In genomic region chr5:56155085-56155484, GRCh38 we compare ENCODE assay signal across 12 cellular contexts.
DNase-seq lines count a peak whose midpoint lies in the region; ATAC-seq, FAIRE-seq and TF ChIP-seq lines count a peak whose summit lies in the region.
"Had no signal": no experiment of that assay in that cellular context is flagged by ENCODE, and none has a peak within 500 bp of the region (broad histone marks: within the 10 kb centered on the region; RNA-seq: fewer than 3 reads in every experiment).

No MANE protein-coding gene starts in this region.

- no peak overlapping the region for H3K27ac Mint-ChIP-seq in GM23338
- H3K27ac Mint-ChIP-seq: activated B cell treated with CpG ODN at 0.5 μM for 24 hours; natural killer cell treated with Interleukin-12 subunit alpha and Interleukin-12 subunit beta and Interleukin-15 and Interleukin-18, amount 100 ng/mL, for 72 hours had no signal

- in situ Hi-C loops in G401 (cut with HindIII; ENCODE audit: low sequenced_read_pairs) = no loop called here

- H3K4me1 Mint-ChIP-seq in GM23338 = peaks cover 26% of the 10 kb centered on the region

- H3K4me3 Mint-ChIP-seq in GM23338 = no peak overlapping the region
- H3K4me3 Mint-ChIP-seq: activated B cell treated with CpG ODN at 0.5 μM for 24 hours; natural killer cell treated with Interleukin-12 subunit alpha and Interleukin-12 subunit beta and Interleukin-15 and Interleukin-18, amount 100 ng/mL, for 72 hours had no signal

- ATAC-seq in GM23338 (no peak), HG03378 (IDR thresholded peaks at IDR 0.05; ENCODE audit: unreplicated experiment) (no peak), HG02642 (IDR thresholded peaks at IDR 0.05; ENCODE audit: poor library complexity, unreplicated experiment) (no peak)
- ATAC-seq: natural killer cell treated with Interleukin-12 subunit alpha and Interleukin-12 subunit beta and Interleukin-15 and Interleukin-18, amount 100 ng/mL, for 72 hours had no signal

- no peaks in the 10 kb centered on the region for H3K9me3 ChIP-seq in OCI-LY3 (ENCODE audit: insufficient read depth, low read length)
- H3K9me3 ChIP-seq in effector memory CD4-positive, alpha-beta T cell (ENCODE audit: control insufficient read depth, low read length) = no peaks in the 10 kb centered on the region
- H3K9me3 ChIP-seq in smooth muscle cell (replicated peaks; ENCODE audit: low read depth) = no peaks in the 10 kb centered on the region

- FAIRE-seq in HTR-8/SVneo (lab: Jason Lieb, UNC) = no peak
- FAIRE-seq: bronchial epithelial cell had no signal

- peaks cover 3% of the 10 kb centered on the region for H3K27me3 Mint-ChIP-seq in GM23338 (ENCODE audit: insufficient read depth, low read depth, poor library complexity)
- H3K27me3 Mint-ChIP-seq: activated B cell treated with CpG ODN at 0.5 μM for 24 hours had no signal

- H3K9ac ChIP-seq in OCI-LY3 (ENCODE audit: low read length) (no peak overlapping the region), smooth muscle cell (ENCODE audit: low read depth) (no peak overlapping the region)

- no peaks in the 10 kb centered on the region for H3K36me3 Mint-ChIP-seq in GM23338 (ENCODE audit: low read depth)
- H3K36me3 Mint-ChIP-seq: natural killer cell treated with Interleukin-12 subunit alpha and Interleukin-12 subunit beta and Interleukin-15 and Interleukin-18, amount 100 ng/mL, for 72 hours had no signal

- DNase-seq in GM23338 (ENCODE audit: low spot score) (no peak), smooth muscle cell (lab: John Stamatoyannopoulos, UW; ENCODE audit: unreplicated experiment) (no peak), HTR-8/SVneo (ENCODE audit: insufficient read length, low spot score) (no peak), G401 (ENCODE audit: low spot score) (no peak)
- DNase-seq in effector memory CD4-positive, alpha-beta T cell = no peak
- DNase-seq: activated B cell treated with CpG ODN at 0.5 μM for 24 hours, NCI-H510A treated with DMSO at 0.1 percent for 48 hours had no signal

- H3K79me2 ChIP-seq in GM23338 (replicated peaks; ENCODE audit: insufficient read depth) = no peaks in the 10 kb centered on the region
- H3K79me2 ChIP-seq in OCI-LY3 (ENCODE audit: low read length) = no peaks in the 10 kb centered on the region
- no peaks in the 10 kb centered on the region for H3K79me2 ChIP-seq in smooth muscle cell (ENCODE audit: low read depth)

- no peaks in the 10 kb centered on the region for H4K20me1 ChIP-seq in GM23338 (replicated peaks; ENCODE audit: insufficient read depth)
- H4K20me1 ChIP-seq in OCI-LY3 (ENCODE audit: insufficient read depth, low read length) = no peaks in the 10 kb centered on the region
- no peaks in the 10 kb centered on the region for H4K20me1 ChIP-seq in smooth muscle cell (ENCODE audit: low read depth)

- peaks cover 3% of the 10 kb centered on the region; the same call in 1 of the 2 replicates for H3K9me2 ChIP-seq in GM23338 (ENCODE audit: insufficient read depth)

- no peaks in the 10 kb centered on the region for H3K9me3 Mint-ChIP-seq in GM23338
- H3K9me3 Mint-ChIP-seq: activated B cell treated with CpG ODN at 0.5 μM for 24 hours; natural killer cell treated with Interleukin-12 subunit alpha and Interleukin-12 subunit beta and Interleukin-15 and Interleukin-18, amount 100 ng/mL, for 72 hours had no signal

- no peak for TF ChIP-seq CTCF in GM23338 (conservative IDR thresholded peaks at IDR 0.05; ENCODE audit: low read depth in 2 of 2)
- no peak for TF ChIP-seq CTCF in OCI-LY3 (IDR thresholded peaks at IDR 0.05; ENCODE audit: low read depth, low read length)
- TF ChIP-seq CTCF in smooth muscle cell (IDR thresholded peaks at IDR 0.05; ENCODE audit: borderline replicate concordance, insufficient read depth, poor library complexity, severe bottlenecking) = no peak

- 0 out of 2 replicates have a peak, but pooled peaks cover 7% of the 10 kb centered on the region for H3K27me3 ChIP-seq in GM23338 (ENCODE audit: insufficient read depth)
- no peaks in the 10 kb centered on the region for H3K27me3 ChIP-seq in OCI-LY3 (ENCODE audit: low read depth, low read length)
- H3K27me3 ChIP-seq in effector memory CD4-positive, alpha-beta T cell (replicated peaks; ENCODE audit: control insufficient read depth, insufficient read depth, low read length, poor library complexity, severe bottlenecking) = no peaks in the 10 kb centered on the region
- no peaks in the 10 kb centered on the region for H3K27me3 ChIP-seq in smooth muscle cell (ENCODE audit: low read depth)

- 16% methylated on average over 2 of the region's 2 CpGs for WGBS in smooth muscle cell (ENCODE audit: low lambda C conversion rate)

- 0 out of 2 replicates have a peak overlapping the region, but pooled peaks have one; percentile 4 for H3K4me2 ChIP-seq in GM23338
- peak overlapping the region; percentile 27; the same call in 1 of the 2 replicates for H3K4me2 ChIP-seq in OCI-LY3 (ENCODE audit: low read length)
- H3K4me2 ChIP-seq in smooth muscle cell = peak overlapping the region; percentile 35

- H3F3A ChIP-seq in GM23338 (replicated peaks; ENCODE audit: low read depth) (no peaks in the 10 kb centered on the region), smooth muscle cell (ENCODE audit: low read depth) (peaks cover 42% of the 10 kb centered on the region)

- H3K4me3 ChIP-seq in GM23338 = no peak overlapping the region
- H3K4me3 ChIP-seq in OCI-LY3 (ENCODE audit: low read length) = no peak overlapping the region
- H3K4me3 ChIP-seq in effector memory CD4-positive, alpha-beta T cell (ENCODE audit: insufficient read depth, low read depth, low read length, poor library complexity, severe bottlenecking) = no peak overlapping the region
- no peak overlapping the region for H3K4me3 ChIP-seq in smooth muscle cell

- H3K4me1 ChIP-seq in GM23338 (ENCODE audit: insufficient read depth) (peaks cover 26% of the 10 kb centered on the region), OCI-LY3 (ENCODE audit: low read length) (peaks cover 51% of the 10 kb centered on the region), smooth muscle cell (ENCODE audit: low read depth) (peaks cover 26% of the 10 kb centered on the region)
- peaks cover 21% of the 10 kb centered on the region for H3K4me1 ChIP-seq in effector memory CD4-positive, alpha-beta T cell (ENCODE audit: control insufficient read depth, insufficient read depth, low read length, poor library complexity, severe bottlenecking)

- H3K27ac ChIP-seq in GM23338 (ENCODE audit: low read depth) (no peak overlapping the region; the same call in 1 of the 2 replicates), OCI-LY3 (ENCODE audit: low read length) (peak overlapping the region; percentile 6), smooth muscle cell (ENCODE audit: low read depth) (peak overlapping the region; percentile 80)
- H3K27ac ChIP-seq in effector memory CD4-positive, alpha-beta T cell (ENCODE audit: insufficient read depth, low read length, poor library complexity, severe bottlenecking) = peak overlapping the region; percentile 13

- H2AFZ ChIP-seq in GM23338 = peak overlapping the region; percentile 61; the same call in 1 of the 2 replicates
- peak overlapping the region; percentile 63; the same call in 1 of the 2 replicates for H2AFZ ChIP-seq in OCI-LY3 (ENCODE audit: low read depth, low read length)
- H2AFZ ChIP-seq in smooth muscle cell (ENCODE audit: low read depth) = peak overlapping the region; percentile 52

- H3K36me3 ChIP-seq in GM23338 (ENCODE audit: insufficient read depth) (no peaks in the 10 kb centered on the region), OCI-LY3 (replicated peaks; ENCODE audit: low read depth, low read length) (no peaks in the 10 kb centered on the region), smooth muscle cell (ENCODE audit: low read depth) (no peaks in the 10 kb centered on the region)
- H3K36me3 ChIP-seq in effector memory CD4-positive, alpha-beta T cell (ENCODE audit: control insufficient read depth, insufficient read depth, low read length) = no peaks in the 10 kb centered on the region

TF ChIP-seq in GM23338, 12 proteins besides CTCF, POLR2A, EP300 and RAD21 (continues in another document):
- TF ChIP-seq ZNF114 (CRISPR knock-in tag; IDR thresholded peaks at IDR 0.05) = no peak
- no peak for TF ChIP-seq NANOG (IDR thresholded peaks at IDR 0.05; ENCODE audit: borderline replicate concordance)
- TF ChIP-seq CREB1 (CRISPR knock-in tag; IDR thresholded peaks at IDR 0.05; ENCODE audit: low read depth) = no peak
- TF ChIP-seq, protein P1, sequence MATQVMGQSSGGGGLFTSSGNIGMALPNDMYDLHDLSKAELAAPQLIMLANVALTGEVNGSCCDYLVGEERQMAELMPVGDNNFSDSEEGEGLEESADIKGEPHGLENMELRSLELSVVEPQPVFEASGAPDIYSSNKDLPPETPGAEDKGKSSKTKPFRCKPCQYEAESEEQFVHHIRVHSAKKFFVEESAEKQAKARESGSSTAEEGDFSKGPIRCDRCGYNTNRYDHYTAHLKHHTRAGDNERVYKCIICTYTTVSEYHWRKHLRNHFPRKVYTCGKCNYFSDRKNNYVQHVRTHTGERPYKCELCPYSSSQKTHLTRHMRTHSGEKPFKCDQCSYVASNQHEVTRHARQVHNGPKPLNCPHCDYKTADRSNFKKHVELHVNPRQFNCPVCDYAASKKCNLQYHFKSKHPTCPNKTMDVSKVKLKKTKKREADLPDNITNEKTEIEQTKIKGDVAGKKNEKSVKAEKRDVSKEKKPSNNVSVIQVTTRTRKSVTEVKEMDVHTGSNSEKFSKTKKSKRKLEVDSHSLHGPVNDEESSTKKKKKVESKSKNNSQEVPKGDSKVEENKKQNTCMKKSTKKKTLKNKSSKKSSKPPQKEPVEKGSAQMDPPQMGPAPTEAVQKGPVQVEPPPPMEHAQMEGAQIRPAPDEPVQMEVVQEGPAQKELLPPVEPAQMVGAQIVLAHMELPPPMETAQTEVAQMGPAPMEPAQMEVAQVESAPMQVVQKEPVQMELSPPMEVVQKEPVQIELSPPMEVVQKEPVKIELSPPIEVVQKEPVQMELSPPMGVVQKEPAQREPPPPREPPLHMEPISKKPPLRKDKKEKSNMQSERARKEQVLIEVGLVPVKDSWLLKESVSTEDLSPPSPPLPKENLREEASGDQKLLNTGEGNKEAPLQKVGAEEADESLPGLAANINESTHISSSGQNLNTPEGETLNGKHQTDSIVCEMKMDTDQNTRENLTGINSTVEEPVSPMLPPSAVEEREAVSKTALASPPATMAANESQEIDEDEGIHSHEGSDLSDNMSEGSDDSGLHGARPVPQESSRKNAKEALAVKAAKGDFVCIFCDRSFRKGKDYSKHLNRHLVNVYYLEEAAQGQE (IDR thresholded peaks at IDR 0.05; ENCODE audit: unreplicated experiment) = no peak
- TF ChIP-seq JUNB (IDR thresholded peaks at IDR 0.05; ENCODE audit: unreplicated experiment) = no peak
- TF ChIP-seq POLR2AphosphoS5 (IDR thresholded peaks at IDR 0.05; ENCODE audit: low read depth) = no peak
- TF ChIP-seq STAT1 (IDR thresholded peaks at IDR 0.05; ENCODE audit: unreplicated experiment) = no peak
- TF ChIP-seq ZNF331 (CRISPR knock-in tag; IDR thresholded peaks at IDR 0.05; ENCODE audit: low read depth) = no peak
- no peak for TF ChIP-seq EZH2 (IDR thresholded peaks at IDR 0.05; ENCODE audit: low read depth, unreplicated experiment)
